Comparison of ENCODE assay signal across 22 cellular contexts in the genomic region with DNA sequence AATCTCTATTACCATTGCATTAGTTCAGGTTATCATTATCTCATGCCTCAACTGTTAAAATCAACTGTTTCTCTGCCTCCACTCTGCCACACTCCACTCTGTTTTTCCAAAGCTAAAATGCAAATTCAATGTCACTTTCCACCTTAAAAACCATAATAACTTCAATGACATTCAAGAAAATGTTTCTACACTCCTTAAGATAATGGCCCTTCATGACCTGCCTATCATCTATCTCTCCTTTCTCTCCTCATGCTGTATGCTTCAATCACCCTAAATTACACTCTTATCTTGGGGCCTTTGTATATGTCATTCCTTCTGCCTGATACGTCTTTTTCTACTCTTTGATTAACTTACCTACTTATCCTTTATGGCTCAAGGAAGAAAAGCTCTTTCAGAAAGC.
"Had no signal": no experiment of that assay in that cellular context is flagged by ENCODE, and none has a peak within 500 bp of the region (broad histone marks: within the 10 kb centered on the region; RNA-seq: fewer than 3 reads in every experiment).

No MANE protein-coding gene starts in this region.

- H3K9me3 ChIP-seq: colonic mucosa, esophagus muscularis mucosa, esophagus squamous epithelium, gastrocnemius medialis, gastroesophageal sphincter, heart left ventricle, heart right ventricle had no signal

- H3K27ac ChIP-seq: colonic mucosa, coronary artery, dorsolateral prefrontal cortex, epithelial cell of prostate, esophagus muscularis mucosa, esophagus squamous epithelium, foreskin keratinocyte, gastrocnemius medialis, gastroesophageal sphincter, heart left ventricle, heart right ventricle had no signal

- H3K36me3 ChIP-seq: colonic mucosa, esophagus muscularis mucosa, esophagus squamous epithelium, gastrocnemius medialis, gastroesophageal sphincter, heart left ventricle, heart right ventricle had no signal

- H3K27me3 ChIP-seq: colonic mucosa, dorsolateral prefrontal cortex, esophagus muscularis mucosa, esophagus squamous epithelium, foreskin keratinocyte, gastrocnemius medialis, gastroesophageal sphincter, heart left ventricle, heart right ventricle had no signal

- DNase-seq: colonic mucosa; cortex of kidney; dermis blood vessel endothelial cell; dorsolateral prefrontal cortex; effector CD4-positive, alpha-beta T cell; effector CD8-positive, alpha-beta T cell; effector memory CD4-positive, alpha-beta T cell; effector memory CD8-positive, alpha-beta T cell; endodermal cell; erythroblast; esophagus squamous epithelium; foreskin fibroblast; foreskin melanocyte; gastrocnemius medialis; glutamatergic neuron; heart left ventricle; heart right ventricle had no signal

- H3K4me3 ChIP-seq: colonic mucosa, coronary artery, dorsolateral prefrontal cortex, esophagus muscularis mucosa, esophagus squamous epithelium, gastrocnemius medialis, gastroesophageal sphincter, heart left ventricle, heart right ventricle had no signal
